In genomic region chr6:124099520-124099919, GRCh38 we compare ENCODE assay signal across 16 cellular contexts.
DNase-seq lines count a peak whose midpoint lies in the region.
"Had no signal": no experiment of that assay in that cellular context is flagged by ENCODE, and none has a peak within 500 bp of the region (broad histone marks: within the 10 kb centered on the region; RNA-seq: fewer than 3 reads in every experiment).

No MANE protein-coding gene starts in this region.

- no peak overlapping the region for H3K9ac ChIP-seq in neuronal stem cell (ENCODE audit: low read depth, low read length, poor library complexity)
- H3K9ac ChIP-seq: BLaER1, GM23248 had no signal

- no peak overlapping the region for H3K4ac ChIP-seq in neuronal stem cell (ENCODE audit: low read length)

- no peaks in the 10 kb centered on the region for H3K9me3 ChIP-seq in neuronal stem cell (replicated peaks in 1 of 2; ENCODE audit: control insufficient read depth in 2 of 2, insufficient read depth in 1 of 2, low read depth in 1 of 2, low read length in 2 of 2)
- H3K9me3 ChIP-seq: BLaER1, Caco-2, HAP-1 had no signal

- no peak overlapping the region for H3K4me2 ChIP-seq in neuronal stem cell (ENCODE audit: insufficient read depth, low read length, poor library complexity, severe bottlenecking)
- H3K4me2 ChIP-seq: BLaER1 had no signal

- H3K27me3 ChIP-seq in H7 (ENCODE audit: control insufficient read depth, insufficient read depth, low read length) (no peaks in the 10 kb centered on the region), neuronal stem cell (ENCODE audit: control insufficient read depth in 3 of 3, insufficient read depth in 3 of 3, low read depth in 1 of 3, low read length in 3 of 3) (no peaks in the 10 kb centered on the region)
- H3K27me3 ChIP-seq: BLaER1 had no signal

- H3K18ac ChIP-seq in neuronal stem cell (ENCODE audit: low read length): no peak overlapping the region

- H2BK5ac ChIP-seq in neuronal stem cell (ENCODE audit: low read length): no peak overlapping the region

- WGBS in neuronal stem cell (ENCODE audit: extremely low coverage in 2 of 2, insufficient read length in 2 of 2, insufficient replicate concordance in 1 of 2), 2 donors: no CpG with 5 or more reads among the region's 1 CpG

- DNase-seq in H7: peak; percentile 16
- DNase-seq in astrocyte of the hippocampus (ENCODE audit: low read depth, low spot score): peak; percentile 21
- peak; percentile 27 for DNase-seq in iPS-NIHi11 (ENCODE audit: low spot score)
- peak; percentile 54 for DNase-seq in neuronal stem cell (ENCODE audit: low spot score)
- DNase-seq in NCI-H1092 treated with DMSO at 0.1 percent for 48 hours (lab: John Stamatoyannopoulos, UW): no peak
- no peak for DNase-seq in stimulated activated CD4-positive, alpha-beta T cell treated with anti-CD3 and anti-CD28 coated beads, Interleukin-2, amount 100 ng/mL, for 48 hours
- DNase-seq in activated naive CD4-positive, alpha-beta T cell treated with anti-CD3 and anti-CD28 coated beads, Interleukin-2, amount 50 U/mL, for 16 hours: no peak
- DNase-seq: 8988T; AML-193; Caco-2; CD8-positive, alpha-beta memory T cell; DMS53; GM23248 had no signal

- H3K4me3 ChIP-seq in H7 (ENCODE audit: insufficient read depth, low read depth, low read length): no peak overlapping the region
- H3K4me3 ChIP-seq in neuronal stem cell (ENCODE audit: low read length in 2 of 2): no peak overlapping the region
- H3K4me3 ChIP-seq: BLaER1, GM23248, HAP-1, K562 had no signal

- H3K36me3 ChIP-seq in H7 (replicated peaks; ENCODE audit: control insufficient read depth, insufficient read depth, low read length) (no peaks in the 10 kb centered on the region), neuronal stem cell (replicated peaks in 1 of 2; ENCODE audit: control insufficient read depth in 2 of 2, insufficient read depth in 2 of 2, low read length in 2 of 2) (no peaks in the 10 kb centered on the region)
- H3K36me3 ChIP-seq: BLaER1, HAP-1 had no signal

- no peak overlapping the region for H3K23ac ChIP-seq in neuronal stem cell (ENCODE audit: low read depth, low read length, poor library complexity)

- H2BK120ac ChIP-seq in neuronal stem cell (ENCODE audit: low read depth, low read length): no peak overlapping the region

- peak overlapping the region; percentile 65 for H3K27ac ChIP-seq in neuronal stem cell (replicated peaks; ENCODE audit: low read length)
- H3K27ac ChIP-seq: BLaER1, GM23248 had no signal

- no peaks in the 10 kb centered on the region for H3K79me1 ChIP-seq in neuronal stem cell (ENCODE audit: low read depth, low read length)

- H2BK15ac ChIP-seq in neuronal stem cell (ENCODE audit: low read length): no peak overlapping the region

- H3K4me1 ChIP-seq in neuronal stem cell (ENCODE audit: control insufficient read depth in 2 of 2, insufficient read depth in 1 of 2, low read depth in 1 of 2, low read length in 2 of 2): peaks cover 2 to 6% of the 10 kb centered on the region in 2 donors
- H3K4me1 ChIP-seq: BLaER1, Caco-2, HAP-1 had no signal

- no peak overlapping the region for H2AK5ac ChIP-seq in neuronal stem cell (ENCODE audit: low read depth, low read length)

- H4K8ac ChIP-seq in neuronal stem cell (ENCODE audit: low read depth, low read length): no peak overlapping the region

- peak overlapping the region; percentile 15 for H2AFZ ChIP-seq in neuronal stem cell (ENCODE audit: low read length)
- H2AFZ ChIP-seq: GM23248 had no signal

- no peak overlapping the region for H4K91ac ChIP-seq in neuronal stem cell (ENCODE audit: low read depth, low read length, poor library complexity)

- no peak overlapping the region for H2BK12ac ChIP-seq in neuronal stem cell (ENCODE audit: low read length)

- H3K14ac ChIP-seq in neuronal stem cell (ENCODE audit: low read length): no peak overlapping the region

Comparison
In these comparisons a context has a peak if more than half of its experiments do, and no peak if none do; other contexts are left out.
1. DNase-seq: peak in H7 (single experiment), astrocyte of the hippocampus (single experiment), iPS-NIHi11 (single experiment) and neuronal stem cell (single experiment); none in NCI-H1092 treated with DMSO at 0.1 percent for 48 hours (single experiment), stimulated activated CD4-positive, alpha-beta T cell treated with anti-CD3 and anti-CD28 coated beads, Interleukin-2, amount 100 ng/mL, for 48 hours (0 of 2) and activated naive CD4-positive, alpha-beta T cell treated with anti-CD3 and anti-CD28 coated beads, Interleukin-2, amount 50 U/mL, for 16 hours (single experiment).